9 cellular contexts compared by ENCODE assay signal in genomic region chr4:153468587-153468986, GRCh38. TPM values are rescaled to one million over a fixed set of nuclear protein-coding genes. Genes with fewer than 3 reads are reported as not detected.
A peak's percentile ranks its signal among the peaks of the same experiment; 100 is the strongest.
DNase-seq lines count a peak whose midpoint lies in the region; ATAC-seq and TF ChIP-seq lines count a peak whose summit lies in the region.
"Had no signal": no experiment of that assay in that cellular context is flagged by ENCODE, and none has a peak within 500 bp of the region (broad histone marks: within the 10 kb centered on the region; RNA-seq: fewer than 3 reads in every experiment).

No MANE protein-coding gene starts in this region.

- no peak overlapping the region for H3K4me3 ChIP-seq in right atrium auricular region
- H3K4me3 ChIP-seq in prostate gland = no peak overlapping the region
- H3K4me3 ChIP-seq: SJSA1 had no signal

- H3K27ac ChIP-seq in right atrium auricular region (no peak overlapping the region), prostate gland (no peak overlapping the region)
- H3K27ac ChIP-seq: SJSA1 had no signal

- TF ChIP-seq CTCF in nephron (IDR thresholded peaks at IDR 0.05; ENCODE audit: unreplicated experiment in 3 of 3) (no peak), right atrium auricular region (IDR thresholded peaks at IDR 0.05) (no peak), prostate gland (IDR thresholded peaks at IDR 0.05) (no peak)

- H3K9me3 ChIP-seq in right atrium auricular region (no peaks in the 10 kb centered on the region), prostate gland (no peaks in the 10 kb centered on the region)
- H3K9me3 ChIP-seq: SJSA1 had no signal

- peaks cover 25% of the 10 kb centered on the region for H3K36me3 Mint-ChIP-seq in nephron (ENCODE audit: low read depth)

- H3K27me3 ChIP-seq in right atrium auricular region (no peaks in the 10 kb centered on the region), prostate gland (replicated peaks; ENCODE audit: insufficient read depth) (no peaks in the 10 kb centered on the region)
- H3K27me3 ChIP-seq: SJSA1 had no signal

- peak; percentile 17 for ATAC-seq in GM18520 (IDR thresholded peaks at IDR 0.05; ENCODE audit: unreplicated experiment)
- ATAC-seq in HG02798 (IDR thresholded peaks at IDR 0.05; ENCODE audit: poor library complexity, unreplicated experiment) = peak; percentile 17

- TF ChIP-seq POLR2A in prostate gland (IDR thresholded peaks at IDR 0.05) = no peak

- DNase-seq in UCSD-AML1 (lab: John Stamatoyannopoulos, UW; ENCODE audit: unreplicated experiment) (peak; percentile 9), hypothalamus (lab: John Stamatoyannopoulos, UW) (no peak), hepatic stellate cell (ENCODE audit: low spot score) (no peak), right atrium auricular region (ENCODE audit: low spot score) (no peak), prostate gland (ENCODE audit: low spot score) (no peak)

- H3K4me1 Mint-ChIP-seq in nephron = peaks cover 62% of the 10 kb centered on the region

- H3K4me3 Mint-ChIP-seq in nephron = peak overlapping the region; percentile 95 to 98 (median 97)

- H3K27ac Mint-ChIP-seq in nephron = peak overlapping the region in 1 of 3 experiments; percentile 43

- intact Hi-C loops in prostate gland (cut with DNase I) = loop anchor here (5.0 to 10.0 kb wide), 2 partner anchors 121 to 244 kb away; no protein-coding TSS in a partner anchor

- WGBS in prostate gland = 81% methylated on average over 1 of the region's 1 CpG

- no peaks in the 10 kb centered on the region for H3K9me3 Mint-ChIP-seq in nephron

- H3K27me3 Mint-ChIP-seq in nephron (ENCODE audit: low read depth) = peaks cover 3% of the 10 kb centered on the region

- H3K4me1 ChIP-seq in right atrium auricular region = peaks cover 0 to 50% of the 10 kb centered on the region in 2 donors
- no peaks in the 10 kb centered on the region for H3K4me1 ChIP-seq in prostate gland (replicated peaks)

- H3K36me3 ChIP-seq in right atrium auricular region = no peaks in the 10 kb centered on the region
- no peaks in the 10 kb centered on the region for H3K36me3 ChIP-seq in prostate gland
- H3K36me3 ChIP-seq: SJSA1 had no signal

RNA-seq across cellular contexts. Expression of gene TMEM131L, which starts 2.4 kb away (rescaled TPM):
- total RNA-seq in right atrium auricular region = 10 to 100 TPM; 10.9 to 15.4 TPM
- 10 to 100 TPM in 1 of 2 donors, 1 to 10 TPM in 1; 9.3 to 12.5 TPM for total RNA-seq in prostate gland
